ENCODE assay signal across 1 cellular context in the genomic region with DNA sequence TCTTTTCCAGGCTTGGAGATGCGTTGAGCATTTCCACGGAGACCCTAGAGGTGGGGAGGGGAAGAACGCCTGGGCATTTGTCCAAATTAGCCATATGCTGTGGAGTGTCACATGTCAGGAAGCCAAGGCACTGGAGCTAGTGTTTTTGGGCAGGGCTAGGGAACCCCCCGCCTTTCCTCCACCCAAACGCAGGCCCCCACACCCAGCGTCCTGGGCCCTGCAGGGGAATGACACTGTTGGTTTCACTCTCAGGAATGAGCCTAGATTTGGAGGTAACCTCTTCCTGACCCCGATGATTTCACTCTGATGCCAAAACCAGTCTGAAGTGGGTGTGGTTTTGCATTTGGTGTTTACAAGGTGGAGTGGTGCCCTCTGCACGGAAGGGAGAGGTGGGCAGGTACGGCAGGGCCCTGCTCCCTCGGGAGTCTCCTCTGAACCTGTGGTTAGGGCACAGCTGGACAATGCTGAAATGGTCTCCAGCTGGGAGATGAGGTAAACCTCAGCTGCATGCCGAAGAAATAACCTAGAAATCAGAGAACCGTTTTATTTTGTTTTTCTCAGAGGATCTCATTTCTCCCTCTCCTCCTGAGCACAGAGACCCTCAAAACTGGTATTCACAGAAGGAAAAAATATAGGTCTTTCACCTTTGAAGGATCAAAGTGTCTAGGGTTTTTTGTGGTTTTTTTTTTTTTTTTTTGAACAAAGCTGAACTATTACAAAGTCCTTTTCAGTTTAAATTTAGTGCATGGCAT.
TF ChIP-seq lines count a peak whose summit lies in the region.

No MANE protein-coding gene starts in this region.

TF ChIP-seq in IMR-90, 13 proteins besides CTCF, POLR2A, EP300 and RAD21:
- TF ChIP-seq, protein P1, sequence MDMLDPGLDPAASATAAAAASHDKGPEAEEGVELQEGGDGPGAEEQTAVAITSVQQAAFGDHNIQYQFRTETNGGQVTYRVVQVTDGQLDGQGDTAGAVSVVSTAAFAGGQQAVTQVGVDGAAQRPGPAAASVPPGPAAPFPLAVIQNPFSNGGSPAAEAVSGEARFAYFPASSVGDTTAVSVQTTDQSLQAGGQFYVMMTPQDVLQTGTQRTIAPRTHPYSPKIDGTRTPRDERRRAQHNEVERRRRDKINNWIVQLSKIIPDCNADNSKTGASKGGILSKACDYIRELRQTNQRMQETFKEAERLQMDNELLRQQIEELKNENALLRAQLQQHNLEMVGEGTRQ (IDR thresholded peaks at IDR 0.05; ENCODE audit: low read depth, low read length): no peak
- TF ChIP-seq CEBPB (IDR thresholded peaks at IDR 0.05; ENCODE audit: low read depth, low read length) (no peak), FOS (IDR thresholded peaks at IDR 0.05; ENCODE audit: low read depth, low read length) (no peak), RCOR1 (IDR thresholded peaks at IDR 0.05; ENCODE audit: insufficient replicate concordance, low read length) (no peak)
